8 cellular contexts compared by ENCODE assay signal in genomic region chr16:53945996-53946395, GRCh38.
A peak's percentile ranks its signal among the peaks of the same experiment; 100 is the strongest.
DNase-seq lines count a peak whose midpoint lies in the region; ATAC-seq and TF ChIP-seq lines count a peak whose summit lies in the region.

No MANE protein-coding gene starts in this region.

- H3K4me1 ChIP-seq in Peyer's patch: no peaks in the 10 kb centered on the region
- no peaks in the 10 kb centered on the region for H3K4me1 ChIP-seq in CD8-positive, alpha-beta memory T cell (ENCODE audit: insufficient read depth, low read length)

- H3K4me3 Mint-ChIP-seq in CD8-positive, alpha-beta memory T cell: no peak overlapping the region
- no peak overlapping the region for H3K4me3 Mint-ChIP-seq in T-helper 2 cell treated with Interferon-gamma antibody and Interleukin-4, amounts not matched to agents 5 μg/mL and 100 μg/mL, for 36 hours

- peak; percentile 31 for DNase-seq in AG09319 (ENCODE audit: extremely low read depth, low read depth)
- DNase-seq in Peyer's patch: no peak
- DNase-seq in foreskin melanocyte: peak; percentile 48
- peak; percentile 63 for DNase-seq in renal cortical epithelial cell (ENCODE audit: low read depth)
- no peak for DNase-seq in CD8-positive, alpha-beta memory T cell
- no peak for DNase-seq in T-helper 2 cell treated with Interferon-gamma antibody and Interleukin-4, amounts not matched to agents 5 μg/mL and 100 μg/mL, for 36 hours (ENCODE audit: low spot score)

- no peak overlapping the region for H3K4me3 ChIP-seq in Peyer's patch
- H3K4me3 ChIP-seq in CD8-positive, alpha-beta memory T cell (ENCODE audit: low read length): no peak overlapping the region

- no peaks in the 10 kb centered on the region for H3K9me3 ChIP-seq in Peyer's patch
- H3K9me3 ChIP-seq in CD8-positive, alpha-beta memory T cell (ENCODE audit: low read length): no peaks in the 10 kb centered on the region

- H3K27me3 ChIP-seq in Peyer's patch: no peaks in the 10 kb centered on the region
- H3K27me3 ChIP-seq in CD8-positive, alpha-beta memory T cell (ENCODE audit: insufficient read depth, low read length, poor library complexity, severe bottlenecking): no peaks in the 10 kb centered on the region

- no peak overlapping the region for H3K27ac ChIP-seq in Peyer's patch
- H3K27ac ChIP-seq in CD8-positive, alpha-beta memory T cell (ENCODE audit: low read depth, low read length): no peak overlapping the region

- no peaks in the 10 kb centered on the region for H3K9me3 Mint-ChIP-seq in CD8-positive, alpha-beta memory T cell
- H3K9me3 Mint-ChIP-seq in T-helper 2 cell treated with Interferon-gamma antibody and Interleukin-4, amounts not matched to agents 5 μg/mL and 100 μg/mL, for 36 hours: no peaks in the 10 kb centered on the region

- TF ChIP-seq CTCF in AG09319 (IDR thresholded peaks at IDR 0.05; ENCODE audit: low read depth, low read length) (peak; percentile 76), Peyer's patch (IDR thresholded peaks at IDR 0.05) (peak in 4 of 6 experiments; percentile 48 to 84 (median 73))

- no peaks in the 10 kb centered on the region for H3K27me3 Mint-ChIP-seq in CD8-positive, alpha-beta memory T cell
- H3K27me3 Mint-ChIP-seq in T-helper 2 cell treated with Interferon-gamma antibody and Interleukin-4, amounts not matched to agents 5 μg/mL and 100 μg/mL, for 36 hours (ENCODE audit: low read depth): no peaks in the 10 kb centered on the region

- H3K4me1 Mint-ChIP-seq in CD8-positive, alpha-beta memory T cell: peaks cover 1 to 23% (median 18%) of the 10 kb centered on the region in 3 donors
- H3K4me1 Mint-ChIP-seq in T-helper 2 cell treated with Interferon-gamma antibody and Interleukin-4, amounts not matched to agents 5 μg/mL and 100 μg/mL, for 36 hours (ENCODE audit: low read depth): peaks cover 11% of the 10 kb centered on the region

- no peaks in the 10 kb centered on the region for H3K36me3 ChIP-seq in Peyer's patch
- H3K36me3 ChIP-seq in CD8-positive, alpha-beta memory T cell (ENCODE audit: insufficient read depth, low read length): no peaks in the 10 kb centered on the region

- ATAC-seq in GM18907 (IDR thresholded peaks at IDR 0.05; ENCODE audit: unreplicated experiment): peak; percentile 44
- no peak for ATAC-seq in GM21526 (IDR thresholded peaks at IDR 0.05; ENCODE audit: low FRiP score, unreplicated experiment)

- peak overlapping the region in 1 of 8 donors; percentile 64 for H3K27ac Mint-ChIP-seq in CD8-positive, alpha-beta memory T cell
- H3K27ac Mint-ChIP-seq in T-helper 2 cell treated with Interferon-gamma antibody and Interleukin-4, amounts not matched to agents 5 μg/mL and 100 μg/mL, for 36 hours: no peak overlapping the region

- no peak for TF ChIP-seq POLR2A in Peyer's patch (IDR thresholded peaks at IDR 0.05)

- POLR2A ChIA-PET in CD8-positive, alpha-beta memory T cell (lab: Charles Lee): no interaction called here

- H3K36me3 Mint-ChIP-seq in CD8-positive, alpha-beta memory T cell: peaks cover 7 to 10% (median 7%) of the 10 kb centered on the region in 3 donors
- H3K36me3 Mint-ChIP-seq in T-helper 2 cell treated with Interferon-gamma antibody and Interleukin-4, amounts not matched to agents 5 μg/mL and 100 μg/mL, for 36 hours (ENCODE audit: low read depth): peaks cover 3% of the 10 kb centered on the region

- CTCF ChIA-PET in CD8-positive, alpha-beta memory T cell (lab: Charles Lee): no interaction called here

Comparison
In these comparisons a context has a peak if more than half of its experiments do, and no peak if none do; other contexts are left out.
1. DNase-seq: peak in AG09319 (single experiment), foreskin melanocyte (single experiment) and renal cortical epithelial cell (single experiment); none in Peyer's patch (0 of 3), CD8-positive, alpha-beta memory T cell (0 of 5) and T-helper 2 cell treated with Interferon-gamma antibody and Interleukin-4, amounts not matched to agents 5 μg/mL and 100 μg/mL, for 36 hours (single experiment).